16 cellular contexts compared by ENCODE assay signal in genomic region chr7:131649003-131649541, GRCh38.
DNase-seq lines count a peak whose midpoint lies in the region; ATAC-seq lines count a peak whose summit lies in the region.
"Had no signal": no experiment of that assay in that cellular context is flagged by ENCODE, and none has a peak within 500 bp of the region (broad histone marks: within the 10 kb centered on the region; RNA-seq: fewer than 3 reads in every experiment).

No MANE protein-coding gene starts in this region.

- no peak overlapping the region for H2BK12ac ChIP-seq in neuronal stem cell (ENCODE audit: low read length)

- peak overlapping the region; percentile 76 for H4K91ac ChIP-seq in neuronal stem cell (ENCODE audit: low read depth, low read length, poor library complexity)

- no peak overlapping the region for H3K14ac ChIP-seq in neuronal stem cell (ENCODE audit: low read length)

- no peak overlapping the region for H3K4ac ChIP-seq in neuronal stem cell (ENCODE audit: low read length)

- H2BK5ac ChIP-seq in neuronal stem cell (ENCODE audit: low read length): peak overlapping the region; percentile 4

- H4K8ac ChIP-seq in neuronal stem cell (ENCODE audit: low read depth, low read length): no peak overlapping the region

- no peak overlapping the region for H3K9ac ChIP-seq in neuronal stem cell (ENCODE audit: low read depth, low read length, poor library complexity)

- peak overlapping the region; percentile 95 for H3K27ac ChIP-seq in SJCRH30
- H3K27ac ChIP-seq in neuronal stem cell (replicated peaks; ENCODE audit: low read length): no peak overlapping the region
- H3K27ac ChIP-seq in aorta (ENCODE audit: low read depth in 1 of 2, low read length in 2 of 2): no peak overlapping the region
- H3K27ac ChIP-seq: foreskin keratinocyte had no signal

- H2AFZ ChIP-seq in neuronal stem cell (ENCODE audit: low read length): peak overlapping the region; percentile 45

- no peak overlapping the region for H3K4me2 ChIP-seq in neuronal stem cell (ENCODE audit: insufficient read depth, low read length, poor library complexity, severe bottlenecking)

- H3K23ac ChIP-seq in neuronal stem cell (ENCODE audit: low read depth, low read length, poor library complexity): no peak overlapping the region

- H3K27me3 ChIP-seq in SJCRH30 (no peaks in the 10 kb centered on the region), neuronal stem cell (ENCODE audit: control insufficient read depth in 3 of 3, insufficient read depth in 3 of 3, low read depth in 1 of 3, low read length in 3 of 3) (peaks cover 0 to 2% (median 0%) of the 10 kb centered on the region in 3 experiments), aorta (ENCODE audit: control insufficient read depth in 1 of 2, insufficient read depth in 2 of 2, low read length in 1 of 2) (no peaks in the 10 kb centered on the region)
- H3K27me3 ChIP-seq: ascending aorta, foreskin keratinocyte had no signal

- H3K4me1 ChIP-seq in SJCRH30 (peaks cover 36% of the 10 kb centered on the region), neuronal stem cell (ENCODE audit: control insufficient read depth in 2 of 2, insufficient read depth in 1 of 2, low read depth in 1 of 2, low read length in 2 of 2) (peaks cover 14 to 23% of the 10 kb centered on the region in 2 donors), aorta (ENCODE audit: control insufficient read depth in 1 of 2, insufficient read depth in 2 of 2, low read length in 2 of 2) (no peaks in the 10 kb centered on the region)
- H3K4me1 ChIP-seq: ascending aorta, foreskin keratinocyte had no signal

- WGBS in neuronal stem cell (ENCODE audit: extremely low coverage in 2 of 2, insufficient read length in 2 of 2, insufficient replicate concordance in 1 of 2), 2 donors: no CpG with 5 or more reads among the region's 5 CpGs
- 39 to 53% methylated on average over 5 of the region's 5 CpGs for WGBS in aorta, 2 donors

- H3K9me3 ChIP-seq in SJCRH30 (replicated peaks): no peaks in the 10 kb centered on the region
- H3K9me3 ChIP-seq in neuronal stem cell (replicated peaks in 1 of 2; ENCODE audit: control insufficient read depth in 2 of 2, insufficient read depth in 1 of 2, low read depth in 1 of 2, low read length in 2 of 2): peaks cover 0 to 3% of the 10 kb centered on the region in 2 donors
- no peaks in the 10 kb centered on the region for H3K9me3 ChIP-seq in aorta (ENCODE audit: control insufficient read depth, low read length)
- H3K9me3 ChIP-seq: ascending aorta had no signal

- peak overlapping the region; percentile 73 for H2BK15ac ChIP-seq in neuronal stem cell (ENCODE audit: low read length)

- intact Hi-C loops in left ventricle myocardium superior (cut with micrococcal nuclease): no loop called here
- intact Hi-C loops in aorta (cut with DNase I): no loop called here

- peaks cover 2% of the 10 kb centered on the region for H3K79me1 ChIP-seq in neuronal stem cell (ENCODE audit: low read depth, low read length)

- peak; percentile 93 to 99 for DNase-seq in SJCRH30
- DNase-seq in left ventricle myocardium superior: no peak
- no peak for DNase-seq in neuronal stem cell (ENCODE audit: low spot score)
- DNase-seq in aorta: no peak
- DNase-seq in NCI-H446 treated with DMSO at 0.1 percent for 48 hours (lab: John Stamatoyannopoulos, UW): no peak
- DNase-seq in activated CD4-positive, alpha-beta T cell treated with anti-CD3 and anti-CD28 coated beads for 4 hours: no peak
- DNase-seq: activated CD4-positive, alpha-beta T cell treated with anti-CD3 and anti-CD28 coated beads, Interleukin-2, amount 50 U/mL, for 1 hour; activated naive CD4-positive, alpha-beta T cell treated with Interleukin-2 at 50 U/mL for 16 hours; foreskin keratinocyte; NCI-H2107; NCI-H69; stimulated activated CD4-positive, alpha-beta T cell treated with anti-CD3 and anti-CD28 coated beads, Interleukin-4, amount 100 ng/mL, for 1 hour; substantia nigra had no signal

- no peak overlapping the region for H2AK5ac ChIP-seq in neuronal stem cell (ENCODE audit: low read depth, low read length)

- H3K36me3 ChIP-seq in SJCRH30: no peaks in the 10 kb centered on the region
- no peaks in the 10 kb centered on the region for H3K36me3 ChIP-seq in neuronal stem cell (replicated peaks in 1 of 2; ENCODE audit: control insufficient read depth in 2 of 2, insufficient read depth in 2 of 2, low read length in 2 of 2)
- no peaks in the 10 kb centered on the region for H3K36me3 ChIP-seq in aorta (ENCODE audit: control insufficient read depth in 1 of 2, insufficient read depth in 2 of 2, low read length in 1 of 2)
- H3K36me3 ChIP-seq: ascending aorta had no signal

- peak overlapping the region; percentile 79 for H3K18ac ChIP-seq in neuronal stem cell (ENCODE audit: low read length)

- ATAC-seq in left ventricle myocardium superior: peak; percentile 50
- ATAC-seq in aorta (ENCODE audit: low FRiP score): peak; percentile 54
- ATAC-seq in GM21786 (IDR thresholded peaks at IDR 0.05; ENCODE audit: unreplicated experiment): no peak
- ATAC-seq: foreskin keratinocyte, K562 had no signal

- H3K4me3 ChIP-seq in SJCRH30 (no peak overlapping the region), neuronal stem cell (ENCODE audit: low read length in 2 of 2) (no peak overlapping the region), aorta (ENCODE audit: low read length in 2 of 2) (no peak overlapping the region)
- H3K4me3 ChIP-seq: ascending aorta, K562 had no signal

- no peak overlapping the region for H2BK120ac ChIP-seq in neuronal stem cell (ENCODE audit: low read depth, low read length)

Comparison
In these comparisons a context has a peak if more than half of its experiments do, and no peak if none do; other contexts are left out.
1. DNase-seq: peak in SJCRH30 (2 of 2); none in left ventricle myocardium superior (single experiment), neuronal stem cell (single experiment), aorta (0 of 2), NCI-H446 treated with DMSO at 0.1 percent for 48 hours (single experiment) and activated CD4-positive, alpha-beta T cell treated with anti-CD3 and anti-CD28 coated beads for 4 hours (0 of 2).